14 cellular contexts compared by ENCODE assay signal in genomic region chr3:136261826-136262225, GRCh38. TPM values are rescaled to one million over a fixed set of nuclear protein-coding genes. Genes with fewer than 3 reads are reported as not detected.
DNase-seq lines count a peak whose midpoint lies in the region; ATAC-seq, FAIRE-seq and TF ChIP-seq lines count a peak whose summit lies in the region.
"Had no signal": no experiment of that assay in that cellular context is flagged by ENCODE, and none has a peak within 500 bp of the region (broad histone marks: within the 10 kb centered on the region; RNA-seq: fewer than 3 reads in every experiment).

No MANE protein-coding gene starts in this region.

- no peak overlapping the region for H3K4me2 ChIP-seq in smooth muscle cell
- H3K4me2 ChIP-seq: BLaER1 treated with 17β-estradiol and CSF1 and Interleukin-3, amounts not matched to agents 10 nM and 100 nM had no signal

- H3K27ac Mint-ChIP-seq in activated CD4-positive, alpha-beta T cell treated with anti-CD3 and anti-CD28 coated beads for 36 hours, result peak overlapping the region; percentile 38
- H3K27ac Mint-ChIP-seq in activated CD4-positive, alpha-beta T cell treated with anti-CD3 and anti-CD28 coated beads, Interleukin-2, amount 10 ng/mL, durations not matched to agents 7 days and 5 days, result no peak overlapping the region
- H3K27ac Mint-ChIP-seq in effector memory CD8-positive, alpha-beta T cell, result peak overlapping the region; percentile 21 to 23

- no peaks in the 10 kb centered on the region for H3K9me3 ChIP-seq in smooth muscle cell (replicated peaks; ENCODE audit: low read depth)
- H3K9me3 ChIP-seq: BLaER1 treated with 17β-estradiol and CSF1 and Interleukin-3, amounts not matched to agents 10 nM and 100 nM had no signal

- H3K4me1 ChIP-seq in smooth muscle cell (ENCODE audit: low read depth), result no peaks in the 10 kb centered on the region
- H3K4me1 ChIP-seq: BLaER1 treated with 17β-estradiol and CSF1 and Interleukin-3, amounts not matched to agents 10 nM and 100 nM had no signal

- WGBS in smooth muscle cell (ENCODE audit: low lambda C conversion rate), result 86% methylated on average over 5 of the region's 5 CpGs

- H3K4me3 ChIP-seq in smooth muscle cell, result no peak overlapping the region
- H3K4me3 ChIP-seq: BLaER1 treated with 17β-estradiol and CSF1 and Interleukin-3, amounts not matched to agents 10 nM and 100 nM had no signal

- H3K36me3 Mint-ChIP-seq in activated CD4-positive, alpha-beta T cell treated with anti-CD3 and anti-CD28 coated beads for 36 hours (ENCODE audit: low read depth), result peaks cover 47% of the 10 kb centered on the region
- H3K36me3 Mint-ChIP-seq in activated CD4-positive, alpha-beta T cell treated with anti-CD3 and anti-CD28 coated beads, Interleukin-2, amount 10 ng/mL, durations not matched to agents 7 days and 5 days (ENCODE audit: low read depth), result peaks cover 34% of the 10 kb centered on the region
- peaks cover 69% of the 10 kb centered on the region for H3K36me3 Mint-ChIP-seq in effector memory CD8-positive, alpha-beta T cell (ENCODE audit: insufficient read depth)

- H3K79me2 ChIP-seq in smooth muscle cell (ENCODE audit: low read depth), result no peaks in the 10 kb centered on the region

- intact Hi-C loops in activated CD4-positive, alpha-beta T cell treated with anti-CD3 and anti-CD28 coated beads for 36 hours (cut with DNase I, micrococcal nuclease), result no loop called here

- H3K27me3 ChIP-seq in smooth muscle cell (ENCODE audit: low read depth), result no peaks in the 10 kb centered on the region
- H3K27me3 ChIP-seq: BLaER1 treated with 17β-estradiol and CSF1 and Interleukin-3, amounts not matched to agents 10 nM and 100 nM had no signal

- no peaks in the 10 kb centered on the region for H3K9me3 Mint-ChIP-seq in activated CD4-positive, alpha-beta T cell treated with anti-CD3 and anti-CD28 coated beads for 36 hours (ENCODE audit: low read depth)
- H3K9me3 Mint-ChIP-seq in activated CD4-positive, alpha-beta T cell treated with anti-CD3 and anti-CD28 coated beads, Interleukin-2, amount 10 ng/mL, durations not matched to agents 7 days and 5 days, result no peaks in the 10 kb centered on the region
- H3K9me3 Mint-ChIP-seq in effector memory CD8-positive, alpha-beta T cell, result no peaks in the 10 kb centered on the region

- 0 out of 2 replicates have a peak overlapping the region, but pooled peaks have one; percentile 13 for H3K27ac ChIP-seq in 22Rv1
- peak overlapping the region; percentile 68 for H3K27ac ChIP-seq in smooth muscle cell (ENCODE audit: low read depth)
- H3K27ac ChIP-seq: BLaER1 treated with 17β-estradiol and CSF1 and Interleukin-3, amounts not matched to agents 10 nM and 100 nM had no signal

- no peak for TF ChIP-seq CTCF in 22Rv1 (IDR thresholded peaks at IDR 0.05)
- no peak for TF ChIP-seq CTCF in smooth muscle cell (IDR thresholded peaks at IDR 0.05; ENCODE audit: borderline replicate concordance, insufficient read depth, poor library complexity, severe bottlenecking)

- no peak for DNase-seq in activated CD4-positive, alpha-beta T cell treated with anti-CD3 and anti-CD28 coated beads for 36 hours
- DNase-seq in activated CD4-positive, alpha-beta T cell treated with anti-CD3 and anti-CD28 coated beads, Interleukin-2, amount 10 ng/mL, durations not matched to agents 7 days and 5 days, result no peak
- no peak for DNase-seq in effector memory CD8-positive, alpha-beta T cell
- no peak for DNase-seq in smooth muscle cell (lab: John Stamatoyannopoulos, UW; ENCODE audit: unreplicated experiment)
- no peak for DNase-seq in stimulated activated CD4-positive, alpha-beta T cell treated with anti-CD3 and anti-CD28 coated beads, Interleukin-12 subunit alpha, Interleukin-12 subunit beta, amount 100 ng/mL, for 4 hours
- no peak for DNase-seq in HTR-8/SVneo (ENCODE audit: insufficient read length, low spot score)
- DNase-seq in stimulated activated naive CD4-positive, alpha-beta T cell treated with Interleukin-2 at 50 U/mL for 16 hours (lab: John Stamatoyannopoulos, UW), result no peak
- DNase-seq: GOT3, MV-4-11, NCI-H1417 treated with DMSO at 0.1 percent for 48 hours, NCI-H2029, NCI-H774 had no signal

- no peak overlapping the region for H3K9ac ChIP-seq in smooth muscle cell (ENCODE audit: low read depth)

- no peak for ATAC-seq in activated CD4-positive, alpha-beta T cell treated with anti-CD3 and anti-CD28 coated beads for 36 hours
- ATAC-seq in effector memory CD8-positive, alpha-beta T cell (replicated peaks), result no peak

- H3K27me3 Mint-ChIP-seq in activated CD4-positive, alpha-beta T cell treated with anti-CD3 and anti-CD28 coated beads for 36 hours, result no peaks in the 10 kb centered on the region
- no peaks in the 10 kb centered on the region for H3K27me3 Mint-ChIP-seq in activated CD4-positive, alpha-beta T cell treated with anti-CD3 and anti-CD28 coated beads, Interleukin-2, amount 10 ng/mL, durations not matched to agents 7 days and 5 days
- no peaks in the 10 kb centered on the region for H3K27me3 Mint-ChIP-seq in effector memory CD8-positive, alpha-beta T cell

- H3K36me3 ChIP-seq in smooth muscle cell (ENCODE audit: low read depth), result peaks cover 4% of the 10 kb centered on the region

- no peaks in the 10 kb centered on the region for H3F3A ChIP-seq in smooth muscle cell (ENCODE audit: low read depth)

- FAIRE-seq in HTR-8/SVneo (lab: Jason Lieb, UNC), result no peak

- POLR2A ChIA-PET in activated CD4-positive, alpha-beta T cell treated with anti-CD3 and anti-CD28 coated beads for 36 hours (lab: Charles Lee), result no interaction called here
- POLR2A ChIA-PET in activated CD4-positive, alpha-beta T cell treated with anti-CD3 and anti-CD28 coated beads, Interleukin-2, amount 10 ng/mL, durations not matched to agents 7 days and 5 days (lab: Charles Lee), result no interaction called here

- H3K4me3 Mint-ChIP-seq in activated CD4-positive, alpha-beta T cell treated with anti-CD3 and anti-CD28 coated beads for 36 hours, result no peak overlapping the region
- H3K4me3 Mint-ChIP-seq in activated CD4-positive, alpha-beta T cell treated with anti-CD3 and anti-CD28 coated beads, Interleukin-2, amount 10 ng/mL, durations not matched to agents 7 days and 5 days, result no peak overlapping the region
- no peak overlapping the region for H3K4me3 Mint-ChIP-seq in effector memory CD8-positive, alpha-beta T cell

- H3K4me1 Mint-ChIP-seq in activated CD4-positive, alpha-beta T cell treated with anti-CD3 and anti-CD28 coated beads for 36 hours, result no peaks in the 10 kb centered on the region
- H3K4me1 Mint-ChIP-seq in activated CD4-positive, alpha-beta T cell treated with anti-CD3 and anti-CD28 coated beads, Interleukin-2, amount 10 ng/mL, durations not matched to agents 7 days and 5 days, result no peaks in the 10 kb centered on the region
- no peaks in the 10 kb centered on the region for H3K4me1 Mint-ChIP-seq in effector memory CD8-positive, alpha-beta T cell (ENCODE audit: low read depth in 2 of 2)

- no peak overlapping the region for H2AFZ ChIP-seq in smooth muscle cell (ENCODE audit: low read depth)

- CTCF ChIA-PET in activated CD4-positive, alpha-beta T cell treated with anti-CD3 and anti-CD28 coated beads for 36 hours (lab: Charles Lee), result no interaction called here
- CTCF ChIA-PET in activated CD4-positive, alpha-beta T cell treated with anti-CD3 and anti-CD28 coated beads, Interleukin-2, amount 10 ng/mL, durations not matched to agents 7 days and 5 days (lab: Charles Lee), result no interaction called here

- H4K20me1 ChIP-seq in smooth muscle cell (ENCODE audit: low read depth), result no peaks in the 10 kb centered on the region
- H4K20me1 ChIP-seq: BLaER1 treated with 17β-estradiol and CSF1 and Interleukin-3, amounts not matched to agents 10 nM and 100 nM had no signal

RNA-seq across cellular contexts. Expression of gene PCCB, which starts 11.7 kb away (rescaled TPM):
- 10 to 100 TPM; 45.3 to 51.8 TPM for total RNA-seq in activated CD4-positive, alpha-beta T cell treated with anti-CD3 and anti-CD28 coated beads for 36 hours
- total RNA-seq in activated CD4-positive, alpha-beta T cell treated with anti-CD3 and anti-CD28 coated beads, Interleukin-2, amount 10 ng/mL, durations not matched to agents 7 days and 5 days, result 10 to 100 TPM; 17.3 to 19.9 TPM
- total RNA-seq in smooth muscle cell, result 17.6 and 26.4 TPM in 2 replicates
- 21.6 and 27.7 TPM in 2 replicates for polyA plus RNA-seq in smooth muscle cell
